Comparison of ENCODE assay signal across 8 cellular contexts in the genomic region with DNA sequence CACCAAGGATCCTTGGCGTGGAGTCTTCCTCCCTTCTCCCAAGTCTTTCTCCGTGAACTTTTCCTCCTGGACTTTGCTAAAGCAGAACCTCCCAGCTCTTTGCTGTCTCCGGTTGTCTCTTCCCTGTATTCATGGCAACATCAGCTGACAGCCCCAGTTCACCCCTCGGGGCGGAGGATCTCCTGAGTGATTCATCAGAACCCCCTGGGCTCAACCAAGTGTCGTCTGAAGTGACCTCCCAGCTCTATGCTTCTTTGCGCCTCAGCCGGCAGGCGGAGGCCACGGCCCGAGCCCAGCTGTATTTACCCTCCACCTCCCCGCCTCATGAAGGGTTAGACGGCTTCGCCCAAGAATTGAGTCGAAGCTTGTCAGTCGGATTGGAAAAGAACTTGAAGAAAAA. TPM values are rescaled to one million over a fixed set of nuclear protein-coding genes. Genes with fewer than 3 reads are reported as not detected.
A peak's percentile ranks its signal among the peaks of the same experiment; 100 is the strongest.
DNase-seq lines count a peak whose midpoint lies in the region; ATAC-seq and TF ChIP-seq lines count a peak whose summit lies in the region.

No MANE protein-coding gene starts in this region.

- 9% methylated on average over 16 of the region's 16 CpGs for WGBS in right cardiac atrium

- ATAC-seq in right cardiac atrium (no peak), HG03196 (IDR thresholded peaks at IDR 0.05; ENCODE audit: unreplicated experiment) (no peak)

- DNase-seq in activated CD4-positive, alpha-beta T cell treated with anti-CD3 and anti-CD28 coated beads for 48 hours = peak; percentile 48
- no peak for DNase-seq in activated CD4-positive, alpha-beta T cell treated with anti-CD3 and anti-CD28 coated beads for 4 hours
- DNase-seq in NB4 (ENCODE audit: low read depth) (peak; percentile 82), right cardiac atrium (peak in 2 of 3 donors; percentile 39 to 59), renal cortical epithelial cell (ENCODE audit: low read depth) (peak; percentile 63), SKM-1 (lab: John Stamatoyannopoulos, UW; ENCODE audit: unreplicated experiment) (no peak)
- peak; percentile 30 for DNase-seq in activated T-helper 2 cell treated with anti-CD3 and anti-CD28 coated beads, Interferon-gamma antibody, Interleukin-2, Interleukin-4, amounts not matched to agents 10 μg/mL and 5 μg/mL and 100 μg/mL, durations not matched to agents 14 hours and 24 hours and 36 hours (ENCODE audit: low spot score)

- peak overlapping the region; percentile 97 for H3K4me3 Mint-ChIP-seq in activated T-helper 2 cell treated with anti-CD3 and anti-CD28 coated beads, Interferon-gamma antibody, Interleukin-2, Interleukin-4, amounts not matched to agents 10 μg/mL and 5 μg/mL and 100 μg/mL, durations not matched to agents 14 hours and 24 hours and 36 hours (ENCODE audit: low read depth)

- no peak for TF ChIP-seq POLR2A in NB4 (IDR thresholded peaks at IDR 0.05; ENCODE audit: extremely low read depth, insufficient read length)

- H3K36me3 Mint-ChIP-seq in activated T-helper 2 cell treated with anti-CD3 and anti-CD28 coated beads, Interferon-gamma antibody, Interleukin-2, Interleukin-4, amounts not matched to agents 10 μg/mL and 5 μg/mL and 100 μg/mL, durations not matched to agents 14 hours and 24 hours and 36 hours (ENCODE audit: low read depth) = peaks cover 37% of the 10 kb centered on the region

- TF ChIP-seq CTCF in NB4 (IDR thresholded peaks at IDR 0.05; ENCODE audit: low read depth, low read length) = no peak

- H3K27ac ChIP-seq in right cardiac atrium (ENCODE audit: low read length) = no peak overlapping the region

- H3K4me1 ChIP-seq in right cardiac atrium (ENCODE audit: control insufficient read depth, insufficient read depth, low read length) = peaks cover 2% of the 10 kb centered on the region

- H3K9me3 ChIP-seq in right cardiac atrium (ENCODE audit: control insufficient read depth, low read length) = no peaks in the 10 kb centered on the region

- H3K27me3 Mint-ChIP-seq in activated T-helper 2 cell treated with anti-CD3 and anti-CD28 coated beads, Interferon-gamma antibody, Interleukin-2, Interleukin-4, amounts not matched to agents 10 μg/mL and 5 μg/mL and 100 μg/mL, durations not matched to agents 14 hours and 24 hours and 36 hours (ENCODE audit: low read depth) = no peaks in the 10 kb centered on the region

- H3K4me3 ChIP-seq in NB4 (ENCODE audit: low read depth, low read length) (peak overlapping the region; percentile 88), right cardiac atrium (ENCODE audit: low read length) (peak overlapping the region; percentile 54)

- peaks cover 43% of the 10 kb centered on the region for H3K4me1 Mint-ChIP-seq in activated T-helper 2 cell treated with anti-CD3 and anti-CD28 coated beads, Interferon-gamma antibody, Interleukin-2, Interleukin-4, amounts not matched to agents 10 μg/mL and 5 μg/mL and 100 μg/mL, durations not matched to agents 14 hours and 24 hours and 36 hours (ENCODE audit: low read depth)

- H3K27ac Mint-ChIP-seq in activated T-helper 2 cell treated with anti-CD3 and anti-CD28 coated beads, Interferon-gamma antibody, Interleukin-2, Interleukin-4, amounts not matched to agents 10 μg/mL and 5 μg/mL and 100 μg/mL, durations not matched to agents 14 hours and 24 hours and 36 hours = peak overlapping the region; percentile 99

- no peaks in the 10 kb centered on the region for H3K9me3 Mint-ChIP-seq in activated T-helper 2 cell treated with anti-CD3 and anti-CD28 coated beads, Interferon-gamma antibody, Interleukin-2, Interleukin-4, amounts not matched to agents 10 μg/mL and 5 μg/mL and 100 μg/mL, durations not matched to agents 14 hours and 24 hours and 36 hours

- no peaks in the 10 kb centered on the region for H3K27me3 ChIP-seq in right cardiac atrium (ENCODE audit: control insufficient read depth, insufficient read depth)

- intact Hi-C loops in activated T-helper 2 cell treated with anti-CD3 and anti-CD28 coated beads, Interferon-gamma antibody, Interleukin-2, Interleukin-4, amounts not matched to agents 10 μg/mL and 5 μg/mL and 100 μg/mL, durations not matched to agents 14 hours and 24 hours and 36 hours (cut with micrococcal nuclease) = loop anchor here (1.0 to 5.0 kb wide), 6 partner anchors 18 to 91 kb away; a partner anchor contains a TSS
- intact Hi-C loops in right cardiac atrium (cut with DNase I) = no loop called here

RNA-seq across cellular contexts. Expression of a gene that starts 0.9 kb away (rescaled TPM):
- total RNA-seq in activated T-helper 2 cell treated with anti-CD3 and anti-CD28 coated beads, Interferon-gamma antibody, Interleukin-2, Interleukin-4, amounts not matched to agents 10 μg/mL and 5 μg/mL and 100 μg/mL, durations not matched to agents 14 hours and 24 hours and 36 hours = 60.0 and 60.3 TPM in 2 replicates
- total RNA-seq in right cardiac atrium (10 to 100 TPM in 3 of 4 donors, 1 to 10 TPM in 1; 9.6 to 14.6 (median 10.4) TPM), renal cortical epithelial cell (18.0 and 25.4 TPM in 2 replicates)
- polyA plus RNA-seq in right cardiac atrium = 9.6 TPM

RNA-seq across cellular contexts. Expression of a gene that starts 1.2 kb away (rescaled TPM):
- total RNA-seq in activated T-helper 2 cell treated with anti-CD3 and anti-CD28 coated beads, Interferon-gamma antibody, Interleukin-2, Interleukin-4, amounts not matched to agents 10 μg/mL and 5 μg/mL and 100 μg/mL, durations not matched to agents 14 hours and 24 hours and 36 hours = 156 and 190 TPM in 2 replicates
- total RNA-seq in right cardiac atrium = 100 to 1,000 TPM in 3 of 4 donors, 10 to 100 TPM in 1; 73.4 to 109 (median 104) TPM
- 135 TPM for polyA plus RNA-seq in right cardiac atrium
- 37.9 and 95.1 TPM in 2 replicates for total RNA-seq in renal cortical epithelial cell

RNA-seq across cellular contexts. Expression of a gene that starts 3.3 kb away (rescaled TPM):
- 9.9 and 11.3 TPM in 2 replicates for total RNA-seq in activated T-helper 2 cell treated with anti-CD3 and anti-CD28 coated beads, Interferon-gamma antibody, Interleukin-2, Interleukin-4, amounts not matched to agents 10 μg/mL and 5 μg/mL and 100 μg/mL, durations not matched to agents 14 hours and 24 hours and 36 hours
- total RNA-seq in right cardiac atrium = 1 to 10 TPM in 1 of 4 donors, under 1 TPM in 3; 0.60 to 1.2 (median 0.70) TPM
- polyA plus RNA-seq in right cardiac atrium = 0.50 TPM
- total RNA-seq in renal cortical epithelial cell = 0.20 TPM in 1 of 2 replicates, not detected in the other

RNA-seq across cellular contexts. Expression of a gene that starts 16.9 kb away (rescaled TPM):
- total RNA-seq in activated T-helper 2 cell treated with anti-CD3 and anti-CD28 coated beads, Interferon-gamma antibody, Interleukin-2, Interleukin-4, amounts not matched to agents 10 μg/mL and 5 μg/mL and 100 μg/mL, durations not matched to agents 14 hours and 24 hours and 36 hours = 4.8 and 5.0 TPM in 2 replicates
- total RNA-seq in right cardiac atrium = 1 to 10 TPM in 3 of 4 donors, under 1 TPM in 1; 0.89 to 2.1 (median 1.5) TPM
- polyA plus RNA-seq in right cardiac atrium = 1.5 TPM
- 1.0 and 4.7 TPM in 2 replicates for total RNA-seq in renal cortical epithelial cell

RNA-seq across cellular contexts. Expression of a gene that starts 44.4 kb away (rescaled TPM):
- total RNA-seq in activated T-helper 2 cell treated with anti-CD3 and anti-CD28 coated beads, Interferon-gamma antibody, Interleukin-2, Interleukin-4, amounts not matched to agents 10 μg/mL and 5 μg/mL and 100 μg/mL, durations not matched to agents 14 hours and 24 hours and 36 hours = 158 and 164 TPM in 2 replicates
- total RNA-seq in right cardiac atrium (10 to 100 TPM; 31.2 to 38.8 (median 35.0) TPM), renal cortical epithelial cell (57.1 and 192 TPM in 2 replicates)
- polyA plus RNA-seq in right cardiac atrium = 45.3 TPM

Comparison
In these comparisons a context has a peak if more than half of its experiments do, and no peak if none do; other contexts are left out.
1. DNase-seq: peak in activated CD4-positive, alpha-beta T cell treated with anti-CD3 and anti-CD28 coated beads for 48 hours (single experiment), NB4 (single experiment), activated T-helper 2 cell treated with anti-CD3 and anti-CD28 coated beads, Interferon-gamma antibody, Interleukin-2, Interleukin-4, amounts not matched to agents 10 μg/mL and 5 μg/mL and 100 μg/mL, durations not matched to agents 14 hours and 24 hours and 36 hours (single experiment), right cardiac atrium (2 of 3) and renal cortical epithelial cell (single experiment); none in activated CD4-positive, alpha-beta T cell treated with anti-CD3 and anti-CD28 coated beads for 4 hours (0 of 2) and SKM-1 (single experiment).